ENCODE assay signal across 8 cellular contexts in the genomic region with DNA sequence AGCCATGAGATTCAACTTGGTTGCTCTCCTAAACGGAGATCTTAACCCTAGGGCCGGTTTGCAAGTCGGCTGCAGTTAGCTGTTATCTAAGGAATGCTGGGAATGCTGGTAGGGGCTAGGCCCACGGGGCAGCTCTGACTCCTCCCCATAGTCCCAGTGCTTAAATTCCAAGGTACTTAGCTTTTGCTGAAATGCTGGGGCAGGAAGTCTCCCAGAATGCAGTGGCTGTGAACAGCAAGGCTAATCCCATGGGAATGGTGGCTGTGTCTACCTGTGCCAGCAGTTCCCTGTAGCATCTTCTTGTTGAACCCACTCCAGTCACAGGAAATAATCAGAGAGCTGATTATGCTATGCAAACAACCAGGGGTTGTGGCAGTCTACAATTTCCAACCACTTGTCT.
A peak's percentile ranks its signal among the peaks of the same experiment; 100 is the strongest.
DNase-seq lines count a peak whose midpoint lies in the region; ATAC-seq and FAIRE-seq lines count a peak whose summit lies in the region.
"Had no signal": no experiment of that assay in that cellular context is flagged by ENCODE, and none has a peak within 500 bp of the region (broad histone marks: within the 10 kb centered on the region; RNA-seq: fewer than 3 reads in every experiment).

No MANE protein-coding gene starts in this region.

- H3K27ac Mint-ChIP-seq in activated naive CD8-positive, alpha-beta T cell treated with anti-CD3 and anti-CD28 coated beads for 36 hours, result no peak overlapping the region
- H3K27ac Mint-ChIP-seq: activated CD4-positive, alpha-beta memory T cell treated with anti-CD3 and anti-CD28 coated beads, Interleukin-2, amount 10 ng/mL, durations not matched to agents 7 days and 5 days had no signal

- no peaks in the 10 kb centered on the region for H3K9me3 ChIP-seq in small intestine (ENCODE audit: control insufficient read depth, low read depth)

- no peak overlapping the region for H3K4me3 ChIP-seq in small intestine (ENCODE audit: low read depth in 1 of 2, low read length in 2 of 2)

- no peak overlapping the region for H3K4me3 Mint-ChIP-seq in activated naive CD8-positive, alpha-beta T cell treated with anti-CD3 and anti-CD28 coated beads for 36 hours
- H3K4me3 Mint-ChIP-seq: activated CD4-positive, alpha-beta memory T cell treated with anti-CD3 and anti-CD28 coated beads, Interleukin-2, amount 10 ng/mL, durations not matched to agents 7 days and 5 days had no signal

- peaks cover 0 to 5% of the 10 kb centered on the region in 2 donors for H3K27me3 ChIP-seq in small intestine (ENCODE audit: control insufficient read depth in 2 of 2, insufficient read depth in 2 of 2, low read length in 2 of 2)

- peak overlapping the region; percentile 12 to 87 for H3K27ac ChIP-seq in small intestine (ENCODE audit: low read depth in 1 of 2, low read length in 1 of 2)

- peaks cover 93% of the 10 kb centered on the region for H3K27me3 Mint-ChIP-seq in activated naive CD8-positive, alpha-beta T cell treated with anti-CD3 and anti-CD28 coated beads for 36 hours
- H3K27me3 Mint-ChIP-seq: activated CD4-positive, alpha-beta memory T cell treated with anti-CD3 and anti-CD28 coated beads, Interleukin-2, amount 10 ng/mL, durations not matched to agents 7 days and 5 days had no signal

- no peaks in the 10 kb centered on the region for H3K9me3 Mint-ChIP-seq in activated naive CD8-positive, alpha-beta T cell treated with anti-CD3 and anti-CD28 coated beads for 36 hours
- H3K9me3 Mint-ChIP-seq: activated CD4-positive, alpha-beta memory T cell treated with anti-CD3 and anti-CD28 coated beads, Interleukin-2, amount 10 ng/mL, durations not matched to agents 7 days and 5 days had no signal

- 1 to 14% (median 9%) methylated on average over 4 of the region's 4 CpGs for WGBS in small intestine, 3 donors

- intact Hi-C loops in left cardiac atrium (cut with DNase I), result loop anchor here (2.0 to 10.0 kb wide), 4 partner anchors 102 to 212 kb away; partner anchors contain the start of gene TJP1 (in 1 of the 2)

- FAIRE-seq in small intestine (lab: Jason Lieb, UNC), result no peak

- ATAC-seq in left cardiac atrium, result peak; percentile 78 to 80

- peaks cover 3% of the 10 kb centered on the region for H3K4me1 Mint-ChIP-seq in activated naive CD8-positive, alpha-beta T cell treated with anti-CD3 and anti-CD28 coated beads for 36 hours
- H3K4me1 Mint-ChIP-seq: activated CD4-positive, alpha-beta memory T cell treated with anti-CD3 and anti-CD28 coated beads, Interleukin-2, amount 10 ng/mL, durations not matched to agents 7 days and 5 days had no signal

- H3K4me1 ChIP-seq in small intestine (ENCODE audit: control insufficient read depth in 2 of 2, insufficient read depth in 1 of 2, low read depth in 1 of 2, low read length in 1 of 2), result peaks cover 0 to 2% of the 10 kb centered on the region in 2 donors

- no peaks in the 10 kb centered on the region for H3K36me3 Mint-ChIP-seq in activated naive CD8-positive, alpha-beta T cell treated with anti-CD3 and anti-CD28 coated beads for 36 hours

- DNase-seq in HK-2 (ENCODE audit: unreplicated experiment), result peak; percentile 66
- peak; percentile 37 to 70 for DNase-seq in SW 1271 (lab: John Stamatoyannopoulos, UW)
- peak; percentile 35 for DNase-seq in left cardiac atrium
- peak; percentile 55 for DNase-seq in small intestine
- DNase-seq in SK-N-DZ (ENCODE audit: low spot score), result no peak
- DNase-seq in activated naive CD8-positive, alpha-beta T cell treated with anti-CD3 and anti-CD28 coated beads for 36 hours, result no peak
- no peak for DNase-seq in CD1c-positive myeloid dendritic cell (ENCODE audit: extremely low spot score)
- DNase-seq: activated CD4-positive, alpha-beta memory T cell treated with anti-CD3 and anti-CD28 coated beads, Interleukin-2, amount 10 ng/mL, durations not matched to agents 7 days and 5 days had no signal

- no peaks in the 10 kb centered on the region for H3K36me3 ChIP-seq in small intestine (ENCODE audit: control insufficient read depth in 2 of 2, insufficient read depth in 2 of 2, low read length in 2 of 2)

Comparison
In these comparisons a context has a peak if more than half of its experiments do, and no peak if none do; other contexts are left out.
1. DNase-seq: peak in HK-2 (single experiment), SW 1271 (2 of 2), left cardiac atrium (single experiment) and small intestine (single experiment); none in SK-N-DZ (single experiment), activated naive CD8-positive, alpha-beta T cell treated with anti-CD3 and anti-CD28 coated beads for 36 hours (single experiment) and CD1c-positive myeloid dendritic cell (single experiment).